In the genomic region with DNA sequence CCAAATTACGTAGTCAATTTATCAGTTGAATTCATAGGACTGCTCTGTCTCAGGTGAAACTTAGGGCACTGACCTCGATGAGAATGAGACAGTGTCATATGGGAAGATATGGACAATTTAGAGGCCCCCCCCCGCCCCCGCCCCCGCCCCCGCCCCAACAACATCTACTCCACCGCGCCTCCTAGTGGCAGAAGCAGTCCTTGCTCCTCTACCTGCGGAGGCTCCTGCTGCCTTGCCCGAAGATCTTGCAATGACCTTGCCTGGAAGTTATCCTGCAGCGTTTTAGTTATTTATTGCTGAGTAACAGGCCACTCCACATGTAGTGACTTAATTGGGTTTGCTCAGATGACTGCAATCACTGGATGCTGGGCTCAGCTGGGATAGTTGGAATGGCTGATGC, we compare ENCODE assay signal across 8 cellular contexts. TPM values are rescaled to one million over a fixed set of nuclear protein-coding genes. Genes with fewer than 3 reads are reported as not detected.
DNase-seq lines count a peak whose midpoint lies in the region; ATAC-seq and TF ChIP-seq lines count a peak whose summit lies in the region.

No MANE protein-coding gene starts in this region.

- WGBS in trophoblast cell (ENCODE audit: extremely low coverage, insufficient coverage, insufficient read length) = no CpG with 5 or more reads among the region's 11 CpGs

- no peak overlapping the region for H2AK5ac ChIP-seq in trophoblast cell (ENCODE audit: low read length)

- no peak overlapping the region for H3K4me3 Mint-ChIP-seq in activated CD4-positive, alpha-beta T cell treated with anti-CD3 and anti-CD28 coated beads for 36 hours

- TF ChIP-seq CTCF in GM20000 (IDR thresholded peaks at IDR 0.05; ENCODE audit: extremely low read depth, missing control alignments) = no peak

- no peak overlapping the region for H2BK12ac ChIP-seq in trophoblast cell (ENCODE audit: low read length)

- H3K4ac ChIP-seq in trophoblast cell (ENCODE audit: low read depth, low read length) = no peak overlapping the region

- no peak overlapping the region for H3K27ac ChIP-seq in trophoblast cell (ENCODE audit: low read depth, low read length)

- H3K27me3 ChIP-seq in trophoblast cell (ENCODE audit: insufficient read depth, low read length) = no peaks in the 10 kb centered on the region

- no peak overlapping the region for H2AFZ ChIP-seq in trophoblast cell (ENCODE audit: insufficient read depth, low read length, poor library complexity)

- no peak overlapping the region for H3K27ac Mint-ChIP-seq in activated CD4-positive, alpha-beta T cell treated with anti-CD3 and anti-CD28 coated beads for 36 hours

- H2BK120ac ChIP-seq in trophoblast cell (ENCODE audit: insufficient read depth, low read length, poor library complexity) = no peak overlapping the region

- peaks cover 4% of the 10 kb centered on the region for H3K36me3 Mint-ChIP-seq in activated CD4-positive, alpha-beta T cell treated with anti-CD3 and anti-CD28 coated beads for 36 hours (ENCODE audit: low read depth)

- peaks cover 2 to 8% of the 10 kb centered on the region in 2 experiments for H3K4me1 ChIP-seq in trophoblast cell (ENCODE audit: control insufficient read depth in 1 of 2, insufficient read depth in 2 of 2, low read length in 2 of 2)

- CTCF ChIA-PET in activated CD4-positive, alpha-beta T cell treated with anti-CD3 and anti-CD28 coated beads for 36 hours (lab: Charles Lee) = interaction anchor here (0.7 to 2.3 kb wide), 12 partner anchors 8 to 1335 kb away, joined by 3 to 7 read pairs (median 3); a partner anchor contains a TSS

- POLR2A ChIA-PET in activated CD4-positive, alpha-beta T cell treated with anti-CD3 and anti-CD28 coated beads for 36 hours (lab: Charles Lee) = no interaction called here

- H3K14ac ChIP-seq in trophoblast cell (ENCODE audit: low read length) = no peak overlapping the region

- peak; percentile 34 for ATAC-seq in activated CD4-positive, alpha-beta T cell treated with anti-CD3 and anti-CD28 coated beads for 36 hours
- ATAC-seq in GM21576 (IDR thresholded peaks at IDR 0.05; ENCODE audit: unreplicated experiment) (no peak), GM19023 (IDR thresholded peaks at IDR 0.05; ENCODE audit: unreplicated experiment) (no peak)

- no peaks in the 10 kb centered on the region for H3K9me3 Mint-ChIP-seq in activated CD4-positive, alpha-beta T cell treated with anti-CD3 and anti-CD28 coated beads for 36 hours (ENCODE audit: low read depth)

- no peaks in the 10 kb centered on the region for H3K79me2 ChIP-seq in trophoblast cell (ENCODE audit: control insufficient read depth, insufficient read depth, low read length, poor library complexity)

- no peaks in the 10 kb centered on the region for H3K9me3 ChIP-seq in trophoblast cell (ENCODE audit: insufficient read depth, low read depth, low read length)

- H3K27me3 Mint-ChIP-seq in activated CD4-positive, alpha-beta T cell treated with anti-CD3 and anti-CD28 coated beads for 36 hours = no peaks in the 10 kb centered on the region

- no peak overlapping the region for H3K4me3 ChIP-seq in trophoblast cell (ENCODE audit: low read depth, low read length)

- H3K4me2 ChIP-seq in trophoblast cell (ENCODE audit: low read length) = no peak overlapping the region

- H3K36me3 ChIP-seq in trophoblast cell (ENCODE audit: control insufficient read depth in 1 of 2, insufficient read depth in 2 of 2, low read length in 2 of 2) = peaks cover 16 to 21% of the 10 kb centered on the region in 2 experiments

- no peak overlapping the region for H4K8ac ChIP-seq in trophoblast cell (ENCODE audit: low read depth, low read length)

- intact Hi-C loops in activated CD4-positive, alpha-beta T cell treated with anti-CD3 and anti-CD28 coated beads for 36 hours (cut with DNase I, micrococcal nuclease) = loop anchor here in 1 of 2 experiments (2.0 kb wide), 1 partner anchor 30 kb away; no protein-coding TSS in a partner anchor

- H4K91ac ChIP-seq in trophoblast cell (ENCODE audit: low read depth, low read length) = no peak overlapping the region

- no peak overlapping the region for H3K23ac ChIP-seq in trophoblast cell (ENCODE audit: low read length)

- no peak overlapping the region for H3K18ac ChIP-seq in trophoblast cell (ENCODE audit: low read length)

- no peaks in the 10 kb centered on the region for H3K79me1 ChIP-seq in trophoblast cell (ENCODE audit: low read length)

- H3K9ac ChIP-seq in trophoblast cell (ENCODE audit: low read length) = no peak overlapping the region

- H2BK5ac ChIP-seq in trophoblast cell (ENCODE audit: low read depth, low read length, poor library complexity) = no peak overlapping the region

- DNase-seq in A172 (ENCODE audit: low spot score) (peak; percentile 46), GM20000 (ENCODE audit: low spot score) (peak; percentile 60), trophoblast cell (peak in 1 of 2 donors; percentile 63), DMS79 (lab: John Stamatoyannopoulos, UW) (no peak)
- DNase-seq in activated CD4-positive, alpha-beta T cell treated with anti-CD3 and anti-CD28 coated beads for 36 hours = peak; percentile 78
- peak; percentile 59 for DNase-seq in effector CD8-positive, alpha-beta T cell (lab: John Stamatoyannopoulos, UW)

- peak overlapping the region; percentile 6 for H4K12ac ChIP-seq in trophoblast cell (ENCODE audit: low read depth, low read length)

- peaks cover 4% of the 10 kb centered on the region for H3K4me1 Mint-ChIP-seq in activated CD4-positive, alpha-beta T cell treated with anti-CD3 and anti-CD28 coated beads for 36 hours

RNA-seq across cellular contexts. Expression of a gene that starts 15.1 kb away (rescaled TPM):
- 387 and 394 TPM in 2 replicates for total RNA-seq in A172 (2014; rRNA removed; shearing (Covaris generic))
- total RNA-seq in activated CD4-positive, alpha-beta T cell treated with anti-CD3 and anti-CD28 coated beads for 36 hours = 10 to 100 TPM; 20.3 to 23.1 TPM
- polyA plus RNA-seq in trophoblast cell (2013) = 413 and 416 TPM in 2 replicates

RNA-seq across cellular contexts. Expression of a gene that starts 51.5 kb away (rescaled TPM):
- total RNA-seq in A172 (2014; rRNA removed; shearing (Covaris generic)) = 33.7 and 49.4 TPM in 2 replicates
- total RNA-seq in activated CD4-positive, alpha-beta T cell treated with anti-CD3 and anti-CD28 coated beads for 36 hours = 10 to 100 TPM; 16.8 to 22.0 TPM
- 15.7 and 17.4 TPM in 2 replicates for polyA plus RNA-seq in trophoblast cell (2013)

Comparison
In these comparisons a context has a peak if more than half of its experiments do, and no peak if none do; other contexts are left out.
1. RNA of a gene that starts 15.1 kb away (total RNA-seq): 387 to 394 TPM in A172; 20.3 to 23.1 TPM in activated CD4-positive, alpha-beta T cell treated with anti-CD3 and anti-CD28 coated beads for 36 hours; every median in the first group is over 10 times any median in the second.